ENCODE assay signal across 25 cellular contexts in the genomic region with DNA sequence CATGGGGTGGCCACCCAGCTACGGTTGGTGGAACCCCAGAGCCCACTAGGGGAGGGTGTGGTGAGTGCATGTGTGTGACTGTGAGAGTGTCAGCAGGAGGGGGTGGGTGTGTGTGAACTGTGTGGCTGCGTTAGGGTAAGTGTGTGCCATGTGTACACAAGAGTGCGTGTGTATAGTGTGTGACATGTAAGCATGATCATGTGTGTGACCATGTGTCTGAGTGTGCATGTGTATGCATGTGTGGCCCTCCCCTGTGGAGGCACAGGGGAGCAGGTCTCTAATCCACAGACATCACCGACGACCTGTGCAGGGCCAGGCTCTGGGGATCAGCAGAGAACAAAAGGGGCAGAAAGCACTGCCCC. TPM values are rescaled to one million over a fixed set of nuclear protein-coding genes. Genes with fewer than 3 reads are reported as not detected.
"Had no signal": no experiment of that assay in that cellular context is flagged by ENCODE, and none has a peak within 500 bp of the region (broad histone marks: within the 10 kb centered on the region; RNA-seq: fewer than 3 reads in every experiment).

No MANE protein-coding gene starts in this region.

- H3K27ac Mint-ChIP-seq: activated CD8-positive, alpha-beta memory T cell treated with anti-CD3 and anti-CD28 coated beads, Interleukin-2, amount 10 ng/mL, durations not matched to agents 7 days and 5 days; activated CD8-positive, alpha-beta T cell treated with anti-CD3 and anti-CD28 coated beads for 36 hours; activated naive CD8-positive, alpha-beta T cell treated with anti-CD3 and anti-CD28 coated beads, Interleukin-2, amount 50 U/mL, for 24 hours had no signal

- H3K27ac ChIP-seq: breast epithelium, left ventricle myocardium inferior, suprapubic skin, tibial artery had no signal

- DNase-seq: activated CD4-positive, alpha-beta T cell treated with anti-CD3 and anti-CD28 coated beads for 1 hour; activated CD4-positive, alpha-beta T cell treated with anti-CD3 and anti-CD28 coated beads, Interleukin-2, amount 50 U/mL, for 1 hour; activated CD8-positive, alpha-beta memory T cell treated with anti-CD3 and anti-CD28 coated beads, Interleukin-2, amount 10 ng/mL, durations not matched to agents 7 days and 5 days; activated CD8-positive, alpha-beta T cell treated with anti-CD3 and anti-CD28 coated beads for 36 hours; activated gamma-delta T cell; activated naive CD4-positive, alpha-beta T cell treated with anti-CD3 and anti-CD28 coated beads, Interleukin-2, amount 50 U/mL, for 16 hours; activated naive CD8-positive, alpha-beta T cell treated with anti-CD3 and anti-CD28 coated beads, Interleukin-2, amount 50 U/mL, for 24 hours; amygdala; dermis blood vessel endothelial cell; effector CD4-positive, alpha-beta T cell; left ventricle myocardium inferior; mesendoderm; nucleus accumbens; right cardiac atrium; stimulated activated CD4-positive, alpha-beta T cell treated with anti-CD3 and anti-CD28 coated beads, Interleukin-15, amount 100 ng/mL, for 24 hours; stimulated activated CD4-positive, alpha-beta T cell treated with anti-CD3 and anti-CD28 coated beads, Interleukin-2, amount 100 ng/mL, for 24 hours; stimulated activated naive CD4-positive, alpha-beta T cell; T-helper 2 cell had no signal

- H3K36me3 ChIP-seq: breast epithelium, left ventricle myocardium inferior, suprapubic skin, tibial artery had no signal

- FAIRE-seq: frontal cortex had no signal

- H3K4me3 Mint-ChIP-seq: activated CD8-positive, alpha-beta memory T cell treated with anti-CD3 and anti-CD28 coated beads, Interleukin-2, amount 10 ng/mL, durations not matched to agents 7 days and 5 days; activated CD8-positive, alpha-beta T cell treated with anti-CD3 and anti-CD28 coated beads for 36 hours; activated naive CD8-positive, alpha-beta T cell treated with anti-CD3 and anti-CD28 coated beads, Interleukin-2, amount 50 U/mL, for 24 hours; central memory CD8-positive, alpha-beta T cell had no signal

- H3K9me3 Mint-ChIP-seq: activated CD8-positive, alpha-beta T cell treated with anti-CD3 and anti-CD28 coated beads for 36 hours; activated naive CD8-positive, alpha-beta T cell treated with anti-CD3 and anti-CD28 coated beads, Interleukin-2, amount 50 U/mL, for 24 hours; central memory CD8-positive, alpha-beta T cell had no signal

- ATAC-seq: activated CD8-positive, alpha-beta memory T cell treated with anti-CD3 and anti-CD28 coated beads, Interleukin-2, amount 10 ng/mL, durations not matched to agents 7 days and 5 days; activated CD8-positive, alpha-beta T cell treated with anti-CD3 and anti-CD28 coated beads for 36 hours; activated naive CD8-positive, alpha-beta T cell treated with anti-CD3 and anti-CD28 coated beads, Interleukin-2, amount 50 U/mL, for 24 hours; right cardiac atrium had no signal

- H3K9me3 ChIP-seq: breast epithelium, left ventricle myocardium inferior, suprapubic skin, tibial artery had no signal

- H3K4me1 ChIP-seq: breast epithelium had no signal

- H3K36me3 Mint-ChIP-seq: activated CD8-positive, alpha-beta memory T cell treated with anti-CD3 and anti-CD28 coated beads, Interleukin-2, amount 10 ng/mL, durations not matched to agents 7 days and 5 days had no signal

- H3K4me3 ChIP-seq: breast epithelium, left ventricle myocardium inferior, lung, suprapubic skin, tibial artery had no signal

RNA-seq across cellular contexts. Expression of gene CFAP46, which starts 3.5 kb away (rescaled TPM):
- total RNA-seq: activated CD8-positive, alpha-beta memory T cell treated with anti-CD3 and anti-CD28 coated beads, Interleukin-2, amount 10 ng/mL, durations not matched to agents 7 days and 5 days had no signal
- polyA plus RNA-seq: urinary bladder had no signal
